In genomic region chr12:47391566-47391965, GRCh38 we compare ENCODE assay signal across 9 cellular contexts.
DNase-seq lines count a peak whose midpoint lies in the region; ATAC-seq, FAIRE-seq and TF ChIP-seq lines count a peak whose summit lies in the region.
"Had no signal": no experiment of that assay in that cellular context is flagged by ENCODE, and none has a peak within 500 bp of the region (broad histone marks: within the 10 kb centered on the region; RNA-seq: fewer than 3 reads in every experiment).

No MANE protein-coding gene starts in this region.

- peaks cover 1% of the 10 kb centered on the region for H3K36me3 Mint-ChIP-seq in IgD-negative memory B cell
- H3K36me3 Mint-ChIP-seq in activated CD8-positive, alpha-beta memory T cell treated with anti-CD3 and anti-CD28 coated beads, Interleukin-2, amount 10 ng/mL, durations not matched to agents 7 days and 5 days = peaks cover 14% of the 10 kb centered on the region
- no peaks in the 10 kb centered on the region for H3K36me3 Mint-ChIP-seq in dendritic cell treated with granulocyte-macrophage colony-stimulating factor and Interleukin-4, amounts not matched to agents 40 ng/mL and 50 ng/mL, for 4 days (ENCODE audit: low read depth)

- no peaks in the 10 kb centered on the region for H3K27me3 Mint-ChIP-seq in IgD-negative memory B cell
- no peaks in the 10 kb centered on the region for H3K27me3 Mint-ChIP-seq in activated CD8-positive, alpha-beta memory T cell treated with anti-CD3 and anti-CD28 coated beads, Interleukin-2, amount 10 ng/mL, durations not matched to agents 7 days and 5 days
- peaks cover 2% of the 10 kb centered on the region for H3K27me3 Mint-ChIP-seq in dendritic cell treated with granulocyte-macrophage colony-stimulating factor and Interleukin-4, amounts not matched to agents 40 ng/mL and 50 ng/mL, for 4 days

- H3K4me3 Mint-ChIP-seq in IgD-negative memory B cell = peak overlapping the region in 2 of 4 donors; percentile 14 to 67
- H3K4me3 Mint-ChIP-seq in activated CD8-positive, alpha-beta memory T cell treated with anti-CD3 and anti-CD28 coated beads, Interleukin-2, amount 10 ng/mL, durations not matched to agents 7 days and 5 days = peak overlapping the region; percentile 31
- no peak overlapping the region for H3K4me3 Mint-ChIP-seq in dendritic cell treated with granulocyte-macrophage colony-stimulating factor and Interleukin-4, amounts not matched to agents 40 ng/mL and 50 ng/mL, for 4 days

- H3K4me1 Mint-ChIP-seq in IgD-negative memory B cell = peaks cover 42 to 46% (median 43%) of the 10 kb centered on the region in 3 donors
- peaks cover 83% of the 10 kb centered on the region for H3K4me1 Mint-ChIP-seq in activated CD8-positive, alpha-beta memory T cell treated with anti-CD3 and anti-CD28 coated beads, Interleukin-2, amount 10 ng/mL, durations not matched to agents 7 days and 5 days
- peaks cover 48% of the 10 kb centered on the region for H3K4me1 Mint-ChIP-seq in dendritic cell treated with granulocyte-macrophage colony-stimulating factor and Interleukin-4, amounts not matched to agents 40 ng/mL and 50 ng/mL, for 4 days (ENCODE audit: low read depth)

- TF ChIP-seq POLR2A in GM12891 (IDR thresholded peaks at IDR 0.05; ENCODE audit: low read depth, low read length) = no peak

- intact Hi-C loops in dendritic cell treated with granulocyte-macrophage colony-stimulating factor and Interleukin-4, amounts not matched to agents 40 ng/mL and 50 ng/mL, for 4 days (cut with micrococcal nuclease) = no loop called here

- no peak for FAIRE-seq in GM12891 (lab: Jason Lieb, UNC)

- ATAC-seq in activated CD8-positive, alpha-beta memory T cell treated with anti-CD3 and anti-CD28 coated beads, Interleukin-2, amount 10 ng/mL, durations not matched to agents 7 days and 5 days = peak; percentile 82
- ATAC-seq in HG03521 (IDR thresholded peaks at IDR 0.05; ENCODE audit: unreplicated experiment) = no peak
- no peak for ATAC-seq in HG02610 (IDR thresholded peaks at IDR 0.05; ENCODE audit: unreplicated experiment)

- CTCF ChIA-PET in activated CD8-positive, alpha-beta memory T cell treated with anti-CD3 and anti-CD28 coated beads, Interleukin-2, amount 10 ng/mL, durations not matched to agents 7 days and 5 days (lab: Charles Lee) = interaction anchor here (1.0 to 2.7 kb wide), 4 partner anchors 10 to 179 kb away, joined by 3 to 8 read pairs (median 4); no protein-coding TSS in a partner anchor

- peak; percentile 90 for DNase-seq in activated CD8-positive, alpha-beta memory T cell treated with anti-CD3 and anti-CD28 coated beads, Interleukin-2, amount 10 ng/mL, durations not matched to agents 7 days and 5 days
- DNase-seq in stimulated activated CD8-positive, alpha-beta memory T cell treated with anti-CD3 and anti-CD28 coated beads, Interleukin-15, amount 100 ng/mL, for 4 hours (ENCODE audit: low read depth in 2 of 2) = peak; percentile 49 to 53
- DNase-seq in GM12891 (ENCODE audit: insufficient read length, low spot score) (no peak), DMS53 (lab: John Stamatoyannopoulos, UW) (no peak)
- DNase-seq: NCI-H2227 treated with DMSO at 0.1 percent for 48 hours had no signal

- peaks cover 1 to 4% (median 3%) of the 10 kb centered on the region in 3 donors for H3K9me3 Mint-ChIP-seq in IgD-negative memory B cell
- H3K9me3 Mint-ChIP-seq in activated CD8-positive, alpha-beta memory T cell treated with anti-CD3 and anti-CD28 coated beads, Interleukin-2, amount 10 ng/mL, durations not matched to agents 7 days and 5 days (ENCODE audit: low read depth) = no peaks in the 10 kb centered on the region
- H3K9me3 Mint-ChIP-seq in dendritic cell treated with granulocyte-macrophage colony-stimulating factor and Interleukin-4, amounts not matched to agents 40 ng/mL and 50 ng/mL, for 4 days = peaks cover 2% of the 10 kb centered on the region

- peak overlapping the region; percentile 2 to 86 (median 69) for H3K27ac Mint-ChIP-seq in IgD-negative memory B cell
- H3K27ac Mint-ChIP-seq in activated CD8-positive, alpha-beta memory T cell treated with anti-CD3 and anti-CD28 coated beads, Interleukin-2, amount 10 ng/mL, durations not matched to agents 7 days and 5 days = peak overlapping the region; percentile 100
- peak overlapping the region; percentile 14 for H3K27ac Mint-ChIP-seq in dendritic cell treated with granulocyte-macrophage colony-stimulating factor and Interleukin-4, amounts not matched to agents 40 ng/mL and 50 ng/mL, for 4 days

TF ChIP-seq in GM12891, 5 proteins besides CTCF, POLR2A, EP300 and RAD21:
- TF ChIP-seq SPI1 (IDR thresholded peaks at IDR 0.05; ENCODE audit: low read depth, low read length) (no peak), POU2F2 (IDR thresholded peaks at IDR 0.05; ENCODE audit: low read depth, low read length) (no peak), TAF1 (IDR thresholded peaks at IDR 0.05; ENCODE audit: low read depth, low read length) (no peak), POLR2AphosphoS5 (IDR thresholded peaks at IDR 0.05; ENCODE audit: low read depth, low read length) (no peak)

Comparison
In these comparisons a context has a peak if more than half of its experiments do, and no peak if none do; other contexts are left out.
1. H3K27ac Mint-ChIP-seq: peak in every context shown above with its lines; median percentile 100 in activated CD8-positive, alpha-beta memory T cell treated with anti-CD3 and anti-CD28 coated beads, Interleukin-2, amount 10 ng/mL, durations not matched to agents 7 days and 5 days; 69 in IgD-negative memory B cell; 14 in dendritic cell treated with granulocyte-macrophage colony-stimulating factor and Interleukin-4, amounts not matched to agents 40 ng/mL and 50 ng/mL, for 4 days.
2. DNase-seq: peak in activated CD8-positive, alpha-beta memory T cell treated with anti-CD3 and anti-CD28 coated beads, Interleukin-2, amount 10 ng/mL, durations not matched to agents 7 days and 5 days (single experiment) and stimulated activated CD8-positive, alpha-beta memory T cell treated with anti-CD3 and anti-CD28 coated beads, Interleukin-15, amount 100 ng/mL, for 4 hours (2 of 2); none in GM12891 (single experiment) and DMS53 (single experiment).